In genomic region chr16:89248196-89249005, GRCh38 we compare ENCODE assay signal across 1 cellular context.
TF ChIP-seq lines count a peak whose summit lies in the region.

No MANE protein-coding gene starts in this region.

TF ChIP-seq in endothelial cell of umbilical vein, 7 proteins besides CTCF, POLR2A, EP300 and RAD21:
- TF ChIP-seq, protein P1, sequence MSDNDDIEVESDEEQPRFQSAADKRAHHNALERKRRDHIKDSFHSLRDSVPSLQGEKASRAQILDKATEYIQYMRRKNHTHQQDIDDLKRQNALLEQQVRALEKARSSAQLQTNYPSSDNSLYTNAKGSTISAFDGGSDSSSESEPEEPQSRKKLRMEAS (IDR thresholded peaks at IDR 0.05; ENCODE audit: insufficient read depth, insufficient read length): no peak
- TF ChIP-seq JUN (IDR thresholded peaks at IDR 0.05; ENCODE audit: borderline replicate concordance, insufficient read depth, insufficient read length, low read depth): no peak
- TF ChIP-seq MYC (IDR thresholded peaks at IDR 0.05; ENCODE audit: low read depth, low read length): no peak
